Comparison of ENCODE assay signal across 31 cellular contexts in genomic region chr2:102553601-102554000, GRCh38.
"Had no signal": no experiment of that assay in that cellular context is flagged by ENCODE, and none has a peak within 500 bp of the region (broad histone marks: within the 10 kb centered on the region; RNA-seq: fewer than 3 reads in every experiment).

No MANE protein-coding gene starts in this region.

- H3K4me3 Mint-ChIP-seq: activated CD4-positive, alpha-beta memory T cell treated with anti-CD3 and anti-CD28 coated beads for 36 hours; activated CD4-positive, alpha-beta T cell treated with anti-CD3 and anti-CD28 coated beads for 36 hours; activated CD4-positive, alpha-beta T cell treated with anti-CD3 and anti-CD28 coated beads, Interleukin-2, amount 10 ng/mL, durations not matched to agents 24 days and 14 days; activated CD8-positive, alpha-beta memory T cell treated with anti-CD3 and anti-CD28 coated beads, Interleukin-2, amount 10 ng/mL, durations not matched to agents 7 days and 5 days; activated CD8-positive, alpha-beta T cell treated with anti-CD3 and anti-CD28 coated beads, Interleukin-2, amount 10 ng/mL, durations not matched to agents 7 days and 5 days; activated naive CD4-positive, alpha-beta T cell treated with anti-CD3 and anti-CD28 coated beads for 36 hours; activated naive CD4-positive, alpha-beta T cell treated with anti-CD3 and anti-CD28 coated beads, Interleukin-2, amount 50 U/mL, for 24 hours; activated naive CD8-positive, alpha-beta T cell treated with anti-CD3 and anti-CD28 coated beads for 36 hours; activated naive CD8-positive, alpha-beta T cell treated with anti-CD3 and anti-CD28 coated beads, Interleukin-2, amount 50 U/mL, for 24 hours; activated T-helper 1 cell treated with anti-CD3 and anti-CD28 coated beads, Interleukin-12 subunit alpha, Interleukin-12 subunit beta, Interleukin-2, Interleukin-4 antibody, amounts not matched to agents 30 ng/mL and 10 ng/mL and 1 ng/mL, durations not matched to agents 14 hours and 24 hours and 36 hours; T-helper 17 cell; T-helper 2 cell treated with Interferon-gamma antibody and Interleukin-4, amounts not matched to agents 5 μg/mL and 100 μg/mL, for 36 hours had no signal

- H3K4me1 Mint-ChIP-seq: activated CD4-positive, alpha-beta T cell treated with anti-CD3 and anti-CD28 coated beads for 36 hours; activated CD4-positive, alpha-beta T cell treated with anti-CD3 and anti-CD28 coated beads, Interleukin-2, amount 10 ng/mL, durations not matched to agents 24 days and 14 days; activated CD8-positive, alpha-beta memory T cell treated with anti-CD3 and anti-CD28 coated beads, Interleukin-2, amount 10 ng/mL, durations not matched to agents 7 days and 5 days; activated naive CD4-positive, alpha-beta T cell treated with anti-CD3 and anti-CD28 coated beads, Interleukin-2, amount 50 U/mL, for 24 hours; activated naive CD8-positive, alpha-beta T cell treated with anti-CD3 and anti-CD28 coated beads for 36 hours; activated naive CD8-positive, alpha-beta T cell treated with anti-CD3 and anti-CD28 coated beads, Interleukin-2, amount 50 U/mL, for 24 hours; T-helper 17 cell had no signal

- H3K9me3 ChIP-seq: body of pancreas, colonic mucosa had no signal

- ATAC-seq: activated CD4-positive, alpha-beta T cell treated with anti-CD3 and anti-CD28 coated beads for 36 hours; activated CD8-positive, alpha-beta memory T cell treated with anti-CD3 and anti-CD28 coated beads, Interleukin-2, amount 10 ng/mL, durations not matched to agents 7 days and 5 days; activated CD8-positive, alpha-beta T cell treated with anti-CD3 and anti-CD28 coated beads, Interleukin-2, amount 10 ng/mL, durations not matched to agents 7 days and 5 days; activated naive CD8-positive, alpha-beta T cell treated with anti-CD3 and anti-CD28 coated beads, Interleukin-2, amount 50 U/mL, for 24 hours; body of pancreas; T-helper 17 cell had no signal

- DNase-seq: activated CD4-positive, alpha-beta memory T cell treated with anti-CD3 and anti-CD28 coated beads for 36 hours; activated CD4-positive, alpha-beta T cell treated with anti-CD3 and anti-CD28 coated beads for 36 hours; activated CD4-positive, alpha-beta T cell treated with anti-CD3 and anti-CD28 coated beads, Interleukin-2, amount 10 ng/mL, durations not matched to agents 24 days and 14 days; activated CD4-positive, CD25-positive, alpha-beta regulatory T cell; activated CD4-positive, CD25-positive, alpha-beta regulatory T cell treated with anti-CD3 and anti-CD28 coated beads, Interleukin-2, amount 50 U/mL, for 72 hours; activated CD8-positive, alpha-beta memory T cell treated with anti-CD3 and anti-CD28 coated beads, Interleukin-2, amount 10 ng/mL, durations not matched to agents 7 days and 5 days; activated CD8-positive, alpha-beta memory T cell treated with anti-CD3 and anti-CD28 coated beads, Interleukin-2, amount 50 U/mL, for 4 hours; activated CD8-positive, alpha-beta T cell treated with anti-CD3 and anti-CD28 coated beads, Interleukin-2, amount 10 ng/mL, durations not matched to agents 7 days and 5 days; activated effector memory CD4-positive, alpha-beta T cell treated with anti-CD3 and anti-CD28 coated beads, Interleukin-2, amount 50 U/mL, for 16 hours; activated naive CD4-positive, alpha-beta T cell treated with anti-CD3 and anti-CD28 coated beads for 36 hours; activated naive CD8-positive, alpha-beta T cell treated with anti-CD3 and anti-CD28 coated beads for 36 hours; activated naive CD8-positive, alpha-beta T cell treated with anti-CD3 and anti-CD28 coated beads, Interleukin-2, amount 50 U/mL, for 24 hours; activated T-cell treated with anti-CD3 and anti-CD28 coated beads, Interleukin-2, amount 50 U/mL, for 1 hour; activated T-cell treated with anti-CD3 and anti-CD28 coated beads, Interleukin-2, amount 50 U/mL, for 48 hours; adrenal gland; amygdala; aorta; body of pancreas; central memory CD4-positive, alpha-beta T cell; cerebellar nuclear complex; colonic mucosa; effector CD8-positive, alpha-beta T cell; esophagus squamous epithelium; head of caudate nucleus; T-helper 17 cell had no signal

- H3K27ac Mint-ChIP-seq: activated CD4-positive, alpha-beta memory T cell treated with anti-CD3 and anti-CD28 coated beads for 36 hours; activated CD4-positive, alpha-beta T cell treated with anti-CD3 and anti-CD28 coated beads for 36 hours; activated CD4-positive, alpha-beta T cell treated with anti-CD3 and anti-CD28 coated beads, Interleukin-2, amount 10 ng/mL, durations not matched to agents 24 days and 14 days; activated CD8-positive, alpha-beta memory T cell treated with anti-CD3 and anti-CD28 coated beads, Interleukin-2, amount 10 ng/mL, durations not matched to agents 7 days and 5 days; activated CD8-positive, alpha-beta T cell treated with anti-CD3 and anti-CD28 coated beads, Interleukin-2, amount 10 ng/mL, durations not matched to agents 7 days and 5 days; activated naive CD4-positive, alpha-beta T cell treated with anti-CD3 and anti-CD28 coated beads for 36 hours; activated naive CD4-positive, alpha-beta T cell treated with anti-CD3 and anti-CD28 coated beads, Interleukin-2, amount 50 U/mL, for 24 hours; activated naive CD8-positive, alpha-beta T cell treated with anti-CD3 and anti-CD28 coated beads for 36 hours; activated naive CD8-positive, alpha-beta T cell treated with anti-CD3 and anti-CD28 coated beads, Interleukin-2, amount 50 U/mL, for 24 hours; activated T-helper 1 cell treated with anti-CD3 and anti-CD28 coated beads, Interleukin-12 subunit alpha, Interleukin-12 subunit beta, Interleukin-2, Interleukin-4 antibody, amounts not matched to agents 30 ng/mL and 10 ng/mL and 1 ng/mL, durations not matched to agents 14 hours and 24 hours and 36 hours; activated T-helper 2 cell treated with anti-CD3 and anti-CD28 coated beads, Interferon-gamma antibody, Interleukin-2, Interleukin-4, amounts not matched to agents 10 μg/mL and 5 μg/mL and 100 μg/mL, durations not matched to agents 14 hours and 24 hours and 36 hours; T-helper 17 cell; T-helper 2 cell treated with Interferon-gamma antibody and Interleukin-4, amounts not matched to agents 5 μg/mL and 100 μg/mL, for 36 hours had no signal

- H3K36me3 Mint-ChIP-seq: activated CD8-positive, alpha-beta memory T cell treated with anti-CD3 and anti-CD28 coated beads, Interleukin-2, amount 10 ng/mL, durations not matched to agents 7 days and 5 days; activated naive CD4-positive, alpha-beta T cell treated with anti-CD3 and anti-CD28 coated beads, Interleukin-2, amount 50 U/mL, for 24 hours; activated naive CD8-positive, alpha-beta T cell treated with anti-CD3 and anti-CD28 coated beads for 36 hours had no signal

- H3K4me1 ChIP-seq: adrenal gland, body of pancreas, colonic mucosa, esophagus squamous epithelium had no signal

- H3K4me3 ChIP-seq: adrenal gland, body of pancreas, cardiac muscle cell, colonic mucosa, esophagus squamous epithelium had no signal

- H3K27me3 Mint-ChIP-seq: activated CD8-positive, alpha-beta memory T cell treated with anti-CD3 and anti-CD28 coated beads, Interleukin-2, amount 10 ng/mL, durations not matched to agents 7 days and 5 days; activated naive CD8-positive, alpha-beta T cell treated with anti-CD3 and anti-CD28 coated beads for 36 hours; activated naive CD8-positive, alpha-beta T cell treated with anti-CD3 and anti-CD28 coated beads, Interleukin-2, amount 50 U/mL, for 24 hours had no signal

- H3K27me3 ChIP-seq: adrenal gland, body of pancreas, cardiac muscle cell, colonic mucosa, esophagus squamous epithelium had no signal

- H3K27ac ChIP-seq: adrenal gland, body of pancreas, cardiac muscle cell, colonic mucosa, epithelial cell of prostate, esophagus squamous epithelium had no signal

- H3K36me3 ChIP-seq: adrenal gland, cardiac muscle cell, colonic mucosa, esophagus squamous epithelium had no signal
